1 cellular context compared by ENCODE assay signal in the genomic region with DNA sequence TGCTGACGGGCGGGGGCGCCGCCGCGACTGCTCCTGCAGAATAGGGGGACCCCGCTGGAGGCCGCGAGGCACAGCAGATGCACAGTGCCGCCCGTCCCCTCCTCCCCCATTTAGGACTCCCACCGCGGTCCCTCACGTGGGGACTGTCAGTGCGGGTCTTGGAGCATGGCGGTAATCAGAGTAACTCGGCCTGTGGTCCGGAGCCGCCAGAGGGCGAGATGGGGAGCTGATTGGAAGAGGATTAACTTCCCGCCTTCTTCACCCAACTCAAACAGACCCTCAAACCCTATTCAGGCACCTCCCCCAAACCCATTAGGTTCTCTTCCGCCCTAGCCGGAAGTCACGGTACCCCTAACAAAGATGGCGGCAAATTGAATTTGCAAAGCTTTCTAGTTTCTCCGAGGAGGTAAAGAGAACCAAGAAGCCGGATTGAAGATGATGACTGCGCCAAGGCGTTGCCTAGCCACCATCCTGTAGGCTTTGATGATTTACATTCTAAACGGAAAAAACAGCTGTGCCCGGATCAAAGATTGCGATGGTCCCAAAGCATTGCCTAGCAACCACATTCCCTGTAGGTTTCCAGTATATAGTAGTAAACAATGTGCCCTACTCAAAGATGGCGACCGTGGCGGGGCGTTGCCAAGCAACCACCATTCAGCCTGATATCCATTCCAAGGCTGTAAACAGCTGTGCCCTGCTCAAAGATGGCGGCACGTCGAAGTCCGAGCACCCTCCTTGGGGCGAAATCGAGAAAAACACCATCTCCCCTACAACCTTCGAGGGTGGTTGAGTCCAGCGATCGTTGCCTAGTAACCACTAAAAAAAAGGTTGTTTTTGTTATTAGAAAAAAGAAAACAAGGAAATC.
TF ChIP-seq lines count a peak whose summit lies in the region.

A gene with protein sequence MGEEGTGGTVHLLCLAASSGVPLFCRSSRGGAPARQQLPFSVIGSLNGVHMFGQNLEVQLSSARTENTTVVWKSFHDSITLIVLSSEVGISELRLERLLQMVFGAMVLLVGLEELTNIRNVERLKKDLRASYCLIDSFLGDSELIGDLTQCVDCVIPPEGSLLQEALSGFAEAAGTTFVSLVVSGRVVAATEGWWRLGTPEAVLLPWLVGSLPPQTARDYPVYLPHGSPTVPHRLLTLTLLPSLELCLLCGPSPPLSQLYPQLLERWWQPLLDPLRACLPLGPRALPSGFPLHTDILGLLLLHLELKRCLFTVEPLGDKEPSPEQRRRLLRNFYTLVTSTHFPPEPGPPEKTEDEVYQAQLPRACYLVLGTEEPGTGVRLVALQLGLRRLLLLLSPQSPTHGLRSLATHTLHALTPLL (minus strand): TSS at position 296 of the 865 bp plus-strand sequence. CDS start 186 bp downstream, at position 110.

TF ChIP-seq in H1, 55 proteins besides CTCF, POLR2A, EP300 and RAD21 (continued from another document):
- TF ChIP-seq SIN3A (conservative IDR thresholded peaks at IDR 0.05 in 1 of 2, IDR thresholded peaks at IDR 0.05 in 1 of 2; ENCODE audit: low read depth in 1 of 2, low read length in 2 of 2) (peak; percentile 90 to 97), HDAC2 (IDR thresholded peaks at IDR 0.05; ENCODE audit: borderline replicate concordance in 1 of 2, low read depth in 2 of 2, low read length in 2 of 2) (peak in 1 of 2 experiments; percentile 86; a peak in 1 of 4 replicates), ZNF274 (IDR thresholded peaks at IDR 0.05; ENCODE audit: borderline replicate concordance, extremely low read depth, low read length) (no peak), SIX5 (IDR thresholded peaks at IDR 0.05; ENCODE audit: low read depth, low read length) (peak; percentile 65), EGR1 (IDR thresholded peaks at IDR 0.05; ENCODE audit: borderline replicate concordance, low read depth, low read length) (no peak), GABPA (IDR thresholded peaks at IDR 0.05; ENCODE audit: borderline replicate concordance, insufficient read depth, low read length) (peak; percentile 66; the same call in 1 of the 2 replicates), TAF7 (optimal IDR thresholded peaks at IDR 0.05; ENCODE audit: borderline replicate concordance, low read depth, low read length) (peak; percentile 58), NRF1 (IDR thresholded peaks at IDR 0.05; ENCODE audit: low read depth, low read length) (no peak), CREB1 (IDR thresholded peaks at IDR 0.05) (0 out of 2 replicates have a peak, but pooled peaks have one; percentile 41), RXRA (IDR thresholded peaks at IDR 0.05; ENCODE audit: insufficient read depth, low read depth, low read length) (no peak), CTBP2 (IDR thresholded peaks at IDR 0.05; ENCODE audit: borderline replicate concordance, insufficient read depth, insufficient read length, low read length) (no peak), CHD2 (IDR thresholded peaks at IDR 0.05; ENCODE audit: low read length) (peak; percentile 10; the same call in 1 of the 2 replicates), JUND (IDR thresholded peaks at IDR 0.05; ENCODE audit: low read length) (peak; percentile 82), BACH1 (IDR thresholded peaks at IDR 0.05; ENCODE audit: low read length) (no peak), KDM4A (IDR thresholded peaks at IDR 0.05; ENCODE audit: low read depth, low read length, severe bottlenecking) (peak; percentile 57), PHF8 (conservative IDR thresholded peaks at IDR 0.05; ENCODE audit: low read depth, low read length) (peak; percentile 61), BRCA1 (IDR thresholded peaks at IDR 0.05; ENCODE audit: low read depth, low read length) (no peak), POLR2AphosphoS5 (IDR thresholded peaks at IDR 0.05; ENCODE audit: low read depth, low read length) (peak; percentile 68; the same call in 1 of the 2 replicates), FOSL1 (IDR thresholded peaks at IDR 0.05; ENCODE audit: insufficient read depth, low read depth, low read length) (no peak), TBP (IDR thresholded peaks at IDR 0.05; ENCODE audit: low read depth, low read length) (peak; percentile 67), HDAC6 (IDR thresholded peaks at IDR 0.05; ENCODE audit: low read depth, low read length) (no peak), BCL11A (IDR thresholded peaks at IDR 0.05; ENCODE audit: low read depth in 2 of 2, low read length in 2 of 2) (no peak), RBBP5 (IDR thresholded peaks at IDR 0.05; ENCODE audit: borderline replicate concordance, low read depth, low read length) (peak; percentile 59; the same call in 1 of the 2 replicates), SRF (IDR thresholded peaks at IDR 0.05; ENCODE audit: low read depth, low read length) (0 out of 2 replicates have a peak, but pooled peaks have one; percentile 16), MAFK (IDR thresholded peaks at IDR 0.05; ENCODE audit: low read depth, low read length) (no peak), KDM1A (IDR thresholded peaks at IDR 0.05; ENCODE audit: borderline replicate concordance, low read length) (no peak), GTF2F1 (IDR thresholded peaks at IDR 0.05; ENCODE audit: borderline replicate concordance, low read depth, low read length) (no peak), NANOG (IDR thresholded peaks at IDR 0.05; ENCODE audit: insufficient read depth, low read depth, low read length, poor library complexity, severe bottlenecking) (peak; percentile 70), TCF12 (IDR thresholded peaks at IDR 0.05; ENCODE audit: low read depth, low read length) (peak; percentile 67; the same call in 1 of the 2 replicates), CEBPB (IDR thresholded peaks at IDR 0.05; ENCODE audit: low read depth, low read length) (no peak), SAP30 (IDR thresholded peaks at IDR 0.05; ENCODE audit: insufficient read depth, insufficient replicate concordance, low read length) (peak; percentile 71), SP4 (IDR thresholded peaks at IDR 0.05; ENCODE audit: low read length) (peak; percentile 90; the same call in 1 of the 2 replicates), CBX8 (IDR thresholded peaks at IDR 0.05; ENCODE audit: borderline replicate concordance, low read depth, low read length) (no peak), RNF2 (IDR thresholded peaks at IDR 0.05; ENCODE audit: borderline replicate concordance, low read depth, low read length, missing control alignments, poor library complexity, severe bottlenecking) (no peak), YY1 (IDR thresholded peaks at IDR 0.05; ENCODE audit: low read depth, low read length) (peak; percentile 99), RFX5 (IDR thresholded peaks at IDR 0.05; ENCODE audit: borderline replicate concordance, low read depth, low read length) (no peak), TAF1 (IDR thresholded peaks at IDR 0.05; ENCODE audit: low read depth, low read length) (peak; percentile 91; the same call in 1 of the 2 replicates), TEAD4 (IDR thresholded peaks at IDR 0.05; ENCODE audit: low read depth, low read length) (peak; percentile 81), POU5F1 (IDR thresholded peaks at IDR 0.05; ENCODE audit: low read depth, low read length) (no peak), SP2 (IDR thresholded peaks at IDR 0.05; ENCODE audit: low read length) (no peak), KDM5A (IDR thresholded peaks at IDR 0.05; ENCODE audit: low read length) (peak; percentile 80), SP1 (IDR thresholded peaks at IDR 0.05; ENCODE audit: low read depth, low read length) (peak; percentile 82)
- TF ChIP-seq, protein P1, sequence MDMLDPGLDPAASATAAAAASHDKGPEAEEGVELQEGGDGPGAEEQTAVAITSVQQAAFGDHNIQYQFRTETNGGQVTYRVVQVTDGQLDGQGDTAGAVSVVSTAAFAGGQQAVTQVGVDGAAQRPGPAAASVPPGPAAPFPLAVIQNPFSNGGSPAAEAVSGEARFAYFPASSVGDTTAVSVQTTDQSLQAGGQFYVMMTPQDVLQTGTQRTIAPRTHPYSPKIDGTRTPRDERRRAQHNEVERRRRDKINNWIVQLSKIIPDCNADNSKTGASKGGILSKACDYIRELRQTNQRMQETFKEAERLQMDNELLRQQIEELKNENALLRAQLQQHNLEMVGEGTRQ (IDR thresholded peaks at IDR 0.05; ENCODE audit: low read length): peak; percentile 47; the same call in 1 of the 2 replicates
- TF ChIP-seq, protein P2, sequence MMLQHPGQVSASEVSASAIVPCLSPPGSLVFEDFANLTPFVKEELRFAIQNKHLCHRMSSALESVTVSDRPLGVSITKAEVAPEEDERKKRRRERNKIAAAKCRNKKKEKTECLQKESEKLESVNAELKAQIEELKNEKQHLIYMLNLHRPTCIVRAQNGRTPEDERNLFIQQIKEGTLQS (IDR thresholded peaks at IDR 0.05; ENCODE audit: insufficient read depth, low read depth, low read length): no peak
- TF ChIP-seq, protein P3, sequence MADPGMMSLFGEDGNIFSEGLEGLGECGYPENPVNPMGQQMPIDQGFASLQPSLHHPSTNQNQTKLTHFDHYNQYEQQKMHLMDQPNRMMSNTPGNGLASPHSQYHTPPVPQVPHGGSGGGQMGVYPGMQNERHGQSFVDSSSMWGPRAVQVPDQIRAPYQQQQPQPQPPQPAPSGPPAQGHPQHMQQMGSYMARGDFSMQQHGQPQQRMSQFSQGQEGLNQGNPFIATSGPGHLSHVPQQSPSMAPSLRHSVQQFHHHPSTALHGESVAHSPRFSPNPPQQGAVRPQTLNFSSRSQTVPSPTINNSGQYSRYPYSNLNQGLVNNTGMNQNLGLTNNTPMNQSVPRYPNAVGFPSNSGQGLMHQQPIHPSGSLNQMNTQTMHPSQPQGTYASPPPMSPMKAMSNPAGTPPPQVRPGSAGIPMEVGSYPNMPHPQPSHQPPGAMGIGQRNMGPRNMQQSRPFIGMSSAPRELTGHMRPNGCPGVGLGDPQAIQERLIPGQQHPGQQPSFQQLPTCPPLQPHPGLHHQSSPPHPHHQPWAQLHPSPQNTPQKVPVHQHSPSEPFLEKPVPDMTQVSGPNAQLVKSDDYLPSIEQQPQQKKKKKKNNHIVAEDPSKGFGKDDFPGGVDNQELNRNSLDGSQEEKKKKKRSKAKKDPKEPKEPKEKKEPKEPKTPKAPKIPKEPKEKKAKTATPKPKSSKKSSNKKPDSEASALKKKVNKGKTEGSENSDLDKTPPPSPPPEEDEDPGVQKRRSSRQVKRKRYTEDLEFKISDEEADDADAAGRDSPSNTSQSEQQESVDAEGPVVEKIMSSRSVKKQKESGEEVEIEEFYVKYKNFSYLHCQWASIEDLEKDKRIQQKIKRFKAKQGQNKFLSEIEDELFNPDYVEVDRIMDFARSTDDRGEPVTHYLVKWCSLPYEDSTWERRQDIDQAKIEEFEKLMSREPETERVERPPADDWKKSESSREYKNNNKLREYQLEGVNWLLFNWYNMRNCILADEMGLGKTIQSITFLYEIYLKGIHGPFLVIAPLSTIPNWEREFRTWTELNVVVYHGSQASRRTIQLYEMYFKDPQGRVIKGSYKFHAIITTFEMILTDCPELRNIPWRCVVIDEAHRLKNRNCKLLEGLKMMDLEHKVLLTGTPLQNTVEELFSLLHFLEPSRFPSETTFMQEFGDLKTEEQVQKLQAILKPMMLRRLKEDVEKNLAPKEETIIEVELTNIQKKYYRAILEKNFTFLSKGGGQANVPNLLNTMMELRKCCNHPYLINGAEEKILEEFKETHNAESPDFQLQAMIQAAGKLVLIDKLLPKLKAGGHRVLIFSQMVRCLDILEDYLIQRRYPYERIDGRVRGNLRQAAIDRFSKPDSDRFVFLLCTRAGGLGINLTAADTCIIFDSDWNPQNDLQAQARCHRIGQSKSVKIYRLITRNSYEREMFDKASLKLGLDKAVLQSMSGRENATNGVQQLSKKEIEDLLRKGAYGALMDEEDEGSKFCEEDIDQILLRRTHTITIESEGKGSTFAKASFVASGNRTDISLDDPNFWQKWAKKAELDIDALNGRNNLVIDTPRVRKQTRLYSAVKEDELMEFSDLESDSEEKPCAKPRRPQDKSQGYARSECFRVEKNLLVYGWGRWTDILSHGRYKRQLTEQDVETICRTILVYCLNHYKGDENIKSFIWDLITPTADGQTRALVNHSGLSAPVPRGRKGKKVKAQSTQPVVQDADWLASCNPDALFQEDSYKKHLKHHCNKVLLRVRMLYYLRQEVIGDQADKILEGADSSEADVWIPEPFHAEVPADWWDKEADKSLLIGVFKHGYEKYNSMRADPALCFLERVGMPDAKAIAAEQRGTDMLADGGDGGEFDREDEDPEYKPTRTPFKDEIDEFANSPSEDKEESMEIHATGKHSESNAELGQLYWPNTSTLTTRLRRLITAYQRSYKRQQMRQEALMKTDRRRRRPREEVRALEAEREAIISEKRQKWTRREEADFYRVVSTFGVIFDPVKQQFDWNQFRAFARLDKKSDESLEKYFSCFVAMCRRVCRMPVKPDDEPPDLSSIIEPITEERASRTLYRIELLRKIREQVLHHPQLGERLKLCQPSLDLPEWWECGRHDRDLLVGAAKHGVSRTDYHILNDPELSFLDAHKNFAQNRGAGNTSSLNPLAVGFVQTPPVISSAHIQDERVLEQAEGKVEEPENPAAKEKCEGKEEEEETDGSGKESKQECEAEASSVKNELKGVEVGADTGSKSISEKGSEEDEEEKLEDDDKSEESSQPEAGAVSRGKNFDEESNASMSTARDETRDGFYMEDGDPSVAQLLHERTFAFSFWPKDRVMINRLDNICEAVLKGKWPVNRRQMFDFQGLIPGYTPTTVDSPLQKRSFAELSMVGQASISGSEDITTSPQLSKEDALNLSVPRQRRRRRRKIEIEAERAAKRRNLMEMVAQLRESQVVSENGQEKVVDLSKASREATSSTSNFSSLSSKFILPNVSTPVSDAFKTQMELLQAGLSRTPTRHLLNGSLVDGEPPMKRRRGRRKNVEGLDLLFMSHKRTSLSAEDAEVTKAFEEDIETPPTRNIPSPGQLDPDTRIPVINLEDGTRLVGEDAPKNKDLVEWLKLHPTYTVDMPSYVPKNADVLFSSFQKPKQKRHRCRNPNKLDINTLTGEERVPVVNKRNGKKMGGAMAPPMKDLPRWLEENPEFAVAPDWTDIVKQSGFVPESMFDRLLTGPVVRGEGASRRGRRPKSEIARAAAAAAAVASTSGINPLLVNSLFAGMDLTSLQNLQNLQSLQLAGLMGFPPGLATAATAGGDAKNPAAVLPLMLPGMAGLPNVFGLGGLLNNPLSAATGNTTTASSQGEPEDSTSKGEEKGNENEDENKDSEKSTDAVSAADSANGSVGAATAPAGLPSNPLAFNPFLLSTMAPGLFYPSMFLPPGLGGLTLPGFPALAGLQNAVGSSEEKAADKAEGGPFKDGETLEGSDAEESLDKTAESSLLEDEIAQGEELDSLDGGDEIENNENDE (IDR thresholded peaks at IDR 0.05; ENCODE audit: insufficient replicate concordance, low read length): no peak
- TF ChIP-seq, protein P4, sequence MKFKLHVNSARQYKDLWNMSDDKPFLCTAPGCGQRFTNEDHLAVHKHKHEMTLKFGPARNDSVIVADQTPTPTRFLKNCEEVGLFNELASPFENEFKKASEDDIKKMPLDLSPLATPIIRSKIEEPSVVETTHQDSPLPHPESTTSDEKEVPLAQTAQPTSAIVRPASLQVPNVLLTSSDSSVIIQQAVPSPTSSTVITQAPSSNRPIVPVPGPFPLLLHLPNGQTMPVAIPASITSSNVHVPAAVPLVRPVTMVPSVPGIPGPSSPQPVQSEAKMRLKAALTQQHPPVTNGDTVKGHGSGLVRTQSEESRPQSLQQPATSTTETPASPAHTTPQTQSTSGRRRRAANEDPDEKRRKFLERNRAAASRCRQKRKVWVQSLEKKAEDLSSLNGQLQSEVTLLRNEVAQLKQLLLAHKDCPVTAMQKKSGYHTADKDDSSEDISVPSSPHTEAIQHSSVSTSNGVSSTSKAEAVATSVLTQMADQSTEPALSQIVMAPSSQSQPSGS (IDR thresholded peaks at IDR 0.05; ENCODE audit: low read length): no peak
TF ChIP-seq in H1: peak in this region for 28.
